8 cellular contexts compared by ENCODE assay signal in the genomic region with DNA sequence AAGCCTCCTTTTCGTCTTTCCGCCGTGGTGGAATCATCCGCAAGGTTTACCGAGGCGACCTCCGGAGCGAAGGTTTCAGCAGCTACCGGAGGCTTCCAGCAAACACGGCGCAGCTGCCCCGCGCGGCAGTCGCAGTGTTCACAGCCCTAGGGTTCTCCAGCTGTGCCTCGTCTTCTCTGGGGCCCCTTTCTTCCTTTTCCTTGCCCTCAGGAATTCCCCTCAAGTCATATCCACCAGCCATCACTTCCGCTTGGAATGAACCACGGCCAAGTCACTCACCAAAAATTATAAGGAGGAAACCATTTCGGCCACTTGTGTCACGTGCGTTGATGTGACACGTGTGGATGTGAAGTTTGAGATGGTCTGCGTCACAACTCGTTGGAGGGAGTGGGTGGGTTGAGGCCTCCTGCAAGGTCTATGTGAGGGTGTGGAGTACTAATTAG. TPM values are rescaled to one million over a fixed set of nuclear protein-coding genes. Genes with fewer than 3 reads are reported as not detected.
DNase-seq lines count a peak whose midpoint lies in the region; ATAC-seq and TF ChIP-seq lines count a peak whose summit lies in the region.

No MANE protein-coding gene starts in this region.

- peak overlapping the region; percentile 88 to 89 for H3K4me3 Mint-ChIP-seq in stimulated activated naive CD8-positive, alpha-beta T cell treated with anti-CD3 and anti-CD28 coated beads, Interleukin-15, amount 100 ng/mL, for 72 hours

- H3K4me3 ChIP-seq in colonic mucosa (peak overlapping the region; percentile 41), mononuclear cell (ENCODE audit: low read length) (peak overlapping the region; percentile 36)

- DNase-seq in GM13976 (ENCODE audit: low spot score) = peak; percentile 59
- DNase-seq in SK-MEL-5 (ENCODE audit: low read depth, low spot score) = peak; percentile 10
- DNase-seq in colonic mucosa = peak; percentile 53
- peak in 1 of 2 donors; percentile 71 for DNase-seq in stimulated activated naive CD8-positive, alpha-beta T cell treated with anti-CD3 and anti-CD28 coated beads, Interleukin-15, amount 100 ng/mL, for 72 hours
- DNase-seq in cerebellum (ENCODE audit: low spot score) = no peak
- DNase-seq in cerebellar cortex (ENCODE audit: low spot score) = no peak

- peaks cover 60% of the 10 kb centered on the region for H3K4me1 Mint-ChIP-seq in stimulated activated naive CD8-positive, alpha-beta T cell treated with anti-CD3 and anti-CD28 coated beads, Interleukin-15, amount 100 ng/mL, for 72 hours

- H3K9ac ChIP-seq in colonic mucosa (ENCODE audit: low read depth in 2 of 2, low read length in 2 of 2) = peak overlapping the region; percentile 71 to 75

- H3K9me3 ChIP-seq in colonic mucosa (no peaks in the 10 kb centered on the region), mononuclear cell (ENCODE audit: low read depth, low read length) (no peaks in the 10 kb centered on the region)

- peak overlapping the region; percentile 92 to 95 for H3K27ac Mint-ChIP-seq in stimulated activated naive CD8-positive, alpha-beta T cell treated with anti-CD3 and anti-CD28 coated beads, Interleukin-15, amount 100 ng/mL, for 72 hours

- peak overlapping the region; percentile 89 for H3K27ac ChIP-seq in colonic mucosa

- H3K9me3 Mint-ChIP-seq in stimulated activated naive CD8-positive, alpha-beta T cell treated with anti-CD3 and anti-CD28 coated beads, Interleukin-15, amount 100 ng/mL, for 72 hours = no peaks in the 10 kb centered on the region

- intact Hi-C loops in colonic mucosa (cut with DNase I) = loop anchor here (10.0 kb wide), 1 partner anchor 216 kb away; the partner anchor contains the start of genes CSHL1 and GH1

- TF ChIP-seq CTCF in GM13976 (IDR thresholded peaks at IDR 0.05; ENCODE audit: borderline replicate concordance, control extremely low read depth, extremely low read depth, insufficient read depth, missing control alignments) (no peak), colonic mucosa (IDR thresholded peaks at IDR 0.05) (no peak)

- H3K36me3 ChIP-seq in colonic mucosa = no peaks in the 10 kb centered on the region

- H3K4me1 ChIP-seq in colonic mucosa (peaks cover 5% of the 10 kb centered on the region), mononuclear cell (ENCODE audit: insufficient read depth, low read length) (peaks cover 40% of the 10 kb centered on the region)

- in situ Hi-C loops in GM13976 (cut with MboI; ENCODE audit: low sequenced_read_pairs, unreplicated experiment) (loop anchor here (10.0 kb wide), 1 partner anchor 216 kb away; the partner anchor contains the start of genes CSHL1 and GH1), SK-MEL-5 (cut with HindIII; ENCODE audit: low pct_unique_long_range_greater_than_20kb, low sequenced_read_pairs) (no loop called here)

- H3K27me3 ChIP-seq in colonic mucosa = no peaks in the 10 kb centered on the region
- no peaks in the 10 kb centered on the region for H3K27me3 ChIP-seq in mononuclear cell (ENCODE audit: insufficient read depth, low read length)

- no peaks in the 10 kb centered on the region for H3K27me3 Mint-ChIP-seq in stimulated activated naive CD8-positive, alpha-beta T cell treated with anti-CD3 and anti-CD28 coated beads, Interleukin-15, amount 100 ng/mL, for 72 hours

- peak; percentile 17 for ATAC-seq in HG02610 (IDR thresholded peaks at IDR 0.05; ENCODE audit: unreplicated experiment)
- ATAC-seq in stimulated activated naive CD8-positive, alpha-beta T cell treated with anti-CD3 and anti-CD28 coated beads, Interleukin-15, amount 100 ng/mL, for 72 hours = peak; percentile 66

RNA-seq across cellular contexts. Expression of gene ERN1, which starts 0.6 kb away (rescaled TPM):
- total RNA-seq in SK-MEL-5 (2014; rRNA removed; shearing (Covaris generic)) = 6.2 and 7.2 TPM in 2 replicates
- polyA plus RNA-seq in SK-MEL-5 (2015; cell fraction: cytosol; rRNA removed) = 10.6 and 15.6 TPM in 2 replicates
- polyA plus RNA-seq in SK-MEL-5 (2015; cell fraction: nucleus; rRNA removed) = 11.1 and 14.8 TPM in 2 replicates
- total RNA-seq in colonic mucosa (10 to 100 TPM; 19.2 to 19.6 TPM), mononuclear cell (62.8 TPM), cerebellum (8.7 TPM)

Comparison
In these comparisons a context has a peak if more than half of its experiments do, and no peak if none do; other contexts are left out.
1. DNase-seq: peak in GM13976 (single experiment), SK-MEL-5 (single experiment) and colonic mucosa (single experiment); none in cerebellum (single experiment) and cerebellar cortex (single experiment).